11 cellular contexts compared by ENCODE assay signal in genomic region chr3:44647771-44648170, GRCh38. TPM values are rescaled to one million over a fixed set of nuclear protein-coding genes. Genes with fewer than 3 reads are reported as not detected.
DNase-seq lines count a peak whose midpoint lies in the region; ATAC-seq and TF ChIP-seq lines count a peak whose summit lies in the region.
"Had no signal": no experiment of that assay in that cellular context is flagged by ENCODE, and none has a peak within 500 bp of the region (broad histone marks: within the 10 kb centered on the region; RNA-seq: fewer than 3 reads in every experiment).

No MANE protein-coding gene starts in this region.

- no peak overlapping the region for H3K27ac ChIP-seq in iPS-20b (ENCODE audit: low read length)
- H3K27ac ChIP-seq: BLaER1 had no signal

- peaks cover 8% of the 10 kb centered on the region for H3K27me3 Mint-ChIP-seq in stimulated activated naive CD8-positive, alpha-beta T cell treated with anti-CD3 and anti-CD28 coated beads, Interleukin-15, Interleukin-2, amounts not matched to agents 100 ng/mL and 50 ng/mL, for 24 hours
- 0 out of 2 replicates have a peak, but pooled peaks cover 2% of the 10 kb centered on the region for H3K27me3 Mint-ChIP-seq in WTC11 (ENCODE audit: low read depth)

- peaks cover 46% of the 10 kb centered on the region for H3K9me3 Mint-ChIP-seq in stimulated activated naive CD8-positive, alpha-beta T cell treated with anti-CD3 and anti-CD28 coated beads, Interleukin-15, Interleukin-2, amounts not matched to agents 100 ng/mL and 50 ng/mL, for 24 hours
- H3K9me3 Mint-ChIP-seq in WTC11 = peaks cover 14% of the 10 kb centered on the region

- H3K4me3 ChIP-seq in iPS-20b (ENCODE audit: low read length) = peak overlapping the region; percentile 88; the same call in 1 of the 2 replicates
- H3K4me3 ChIP-seq: BLaER1 had no signal

- H3K36me3 Mint-ChIP-seq in stimulated activated naive CD8-positive, alpha-beta T cell treated with anti-CD3 and anti-CD28 coated beads, Interleukin-15, Interleukin-2, amounts not matched to agents 100 ng/mL and 50 ng/mL, for 24 hours (ENCODE audit: low read depth) = peaks cover 58% of the 10 kb centered on the region
- peaks cover 37% of the 10 kb centered on the region for H3K36me3 Mint-ChIP-seq in WTC11

- H3K4me1 Mint-ChIP-seq in stimulated activated naive CD8-positive, alpha-beta T cell treated with anti-CD3 and anti-CD28 coated beads, Interleukin-15, Interleukin-2, amounts not matched to agents 100 ng/mL and 50 ng/mL, for 24 hours (ENCODE audit: low read depth) = peaks cover 18% of the 10 kb centered on the region
- peaks cover 13% of the 10 kb centered on the region for H3K4me1 Mint-ChIP-seq in WTC11

- H3K36me3 ChIP-seq in iPS-20b (ENCODE audit: insufficient read depth, low read depth, low read length) = peaks cover 36% of the 10 kb centered on the region

- POLR2A ChIA-PET in WTC11 (lab: Charles Lee) = interaction anchor here (0.6 to 1.3 kb wide), 3 partner anchors 22 to 215 kb away, joined by 3 to 7 read pairs (median 3); partner anchors contain the start of genes ZNF197 and ZNF660

- no peak overlapping the region for H3K27ac Mint-ChIP-seq in stimulated activated naive CD8-positive, alpha-beta T cell treated with anti-CD3 and anti-CD28 coated beads, Interleukin-15, Interleukin-2, amounts not matched to agents 100 ng/mL and 50 ng/mL, for 24 hours
- no peak overlapping the region for H3K27ac Mint-ChIP-seq in WTC11

- H3K4me1 ChIP-seq in iPS-20b (ENCODE audit: insufficient read depth, low read length) = peaks cover 2% of the 10 kb centered on the region; the same call in 1 of the 2 replicates
- H3K4me1 ChIP-seq: BLaER1 had no signal

- no peaks in the 10 kb centered on the region for H3K27me3 ChIP-seq in iPS-20b (ENCODE audit: insufficient read depth, low read length)
- H3K27me3 ChIP-seq: BLaER1, foreskin keratinocyte, testis had no signal

- H3K9ac ChIP-seq in iPS-20b (ENCODE audit: low read depth, low read length) = no peak overlapping the region
- H3K9ac ChIP-seq: BLaER1 had no signal

- no peak for TF ChIP-seq CTCF in WTC11 (IDR thresholded peaks at IDR 0.05)

- H3K9me3 ChIP-seq in iPS-20b (ENCODE audit: insufficient read depth, low read depth, low read length) = peaks cover 20% of the 10 kb centered on the region
- H3K9me3 ChIP-seq: testis had no signal

- H3K4me3 Mint-ChIP-seq in stimulated activated naive CD8-positive, alpha-beta T cell treated with anti-CD3 and anti-CD28 coated beads, Interleukin-15, Interleukin-2, amounts not matched to agents 100 ng/mL and 50 ng/mL, for 24 hours = peak overlapping the region; percentile 81
- peak overlapping the region; percentile 91 for H3K4me3 Mint-ChIP-seq in WTC11

- CTCF ChIA-PET in WTC11 (lab: Charles Lee) = interaction anchor here (1.0 to 1.2 kb wide), 2 partner anchors 13 to 22 kb away, joined by 5 to 6 read pairs; partner anchors contain the start of gene ZNF197

- ATAC-seq in stimulated activated naive CD8-positive, alpha-beta T cell treated with anti-CD3 and anti-CD28 coated beads, Interleukin-15, Interleukin-2, amounts not matched to agents 100 U/mL and 50 U/mL, for 24 hours = no peak
- no peak for ATAC-seq in WTC11
- no peak for ATAC-seq in HG02973 (IDR thresholded peaks at IDR 0.05; ENCODE audit: unreplicated experiment)
- ATAC-seq in GM19452 (IDR thresholded peaks at IDR 0.05; ENCODE audit: unreplicated experiment) = no peak

- no peak for DNase-seq in stimulated activated naive CD8-positive, alpha-beta T cell treated with anti-CD3 and anti-CD28 coated beads, Interleukin-15, Interleukin-2, amounts not matched to agents 100 U/mL and 50 U/mL, for 24 hours
- DNase-seq in WTC11 (ENCODE audit: low spot score) (no peak), NCI-H1694 (lab: John Stamatoyannopoulos, UW) (no peak)
- DNase-seq in stimulated activated CD4-positive, alpha-beta T cell treated with anti-CD3 and anti-CD28 coated beads, Interleukin-4, amount 100 ng/mL, for 24 hours = no peak

TF ChIP-seq in WTC11, 78 proteins besides CTCF, POLR2A, EP300 and RAD21 (continues in another document):
- TF ChIP-seq USF1 (CRISPR knock-in tag; IDR thresholded peaks at IDR 0.05) (no peak), SP1 (CRISPR knock-in tag; conservative IDR thresholded peaks at IDR 0.05) (no peak), ATF3 (CRISPR knock-in tag; conservative IDR thresholded peaks at IDR 0.05) (no peak), SOX15 (CRISPR knock-in tag; IDR thresholded peaks at IDR 0.05) (no peak), ZNF263 (CRISPR knock-in tag; IDR thresholded peaks at IDR 0.05; ENCODE audit: low read depth) (no peak), FOXP4 (CRISPR knock-in tag; IDR thresholded peaks at IDR 0.05) (no peak), TCF7 (CRISPR knock-in tag; IDR thresholded peaks at IDR 0.05; ENCODE audit: low read depth) (no peak), ZNF219 (CRISPR knock-in tag; IDR thresholded peaks at IDR 0.05; ENCODE audit: borderline replicate concordance) (no peak), EMX1 (CRISPR knock-in tag; IDR thresholded peaks at IDR 0.05) (no peak), JAZF1 (CRISPR knock-in tag; IDR thresholded peaks at IDR 0.05) (no peak), HMGXB4 (CRISPR knock-in tag; IDR thresholded peaks at IDR 0.05) (no peak), ZNF532 (CRISPR knock-in tag; IDR thresholded peaks at IDR 0.05; ENCODE audit: borderline replicate concordance) (no peak)

RNA-seq across cellular contexts. Expression of gene ZNF35, which starts 0.8 kb away (rescaled TPM):
- total RNA-seq in WTC11 (2021) = 11.1 to 17.2 TPM (median 13.9 TPM) in 3 replicates

RNA-seq across cellular contexts. Expression of gene ZNF197, which starts 22.9 kb away (rescaled TPM):
- 16.4 to 19.8 TPM (median 16.4 TPM) in 3 replicates for total RNA-seq in WTC11 (2021)
